ENCODE assay signal across 8 cellular contexts in the genomic region with DNA sequence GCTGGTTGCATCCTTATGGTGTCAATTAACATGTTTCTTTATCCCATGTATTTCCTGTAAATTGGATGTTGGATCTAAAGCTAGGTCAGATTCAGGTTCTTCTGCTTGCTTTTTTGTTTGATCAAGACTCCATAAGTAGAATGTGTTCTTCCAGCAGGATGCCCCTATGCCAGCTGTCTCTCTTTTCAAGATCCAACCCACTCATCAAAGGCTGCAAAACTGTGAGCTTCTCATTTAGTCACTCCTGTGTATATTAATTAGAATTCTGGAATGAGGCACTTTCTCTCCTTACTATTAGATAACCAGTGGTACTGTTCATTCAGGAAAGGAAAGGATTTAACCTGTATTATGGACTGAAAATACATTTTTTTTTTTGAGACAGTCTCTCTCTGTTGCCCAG. TPM values are rescaled to one million over a fixed set of nuclear protein-coding genes. Genes with fewer than 3 reads are reported as not detected.
"Had no signal": no experiment of that assay in that cellular context is flagged by ENCODE, and none has a peak within 500 bp of the region (broad histone marks: within the 10 kb centered on the region; RNA-seq: fewer than 3 reads in every experiment).

No MANE protein-coding gene starts in this region.

RNA-seq across cellular contexts. Expression of a gene that starts 38.2 kb away (rescaled TPM):
- total RNA-seq: fibroblast of villous mesenchyme had no signal
- polyA plus RNA-seq: esophagus, fibroblast of lung, foreskin keratinocyte, heart left ventricle, hepatocyte had no signal

RNA-seq across cellular contexts. Expression of a gene that starts 46.5 kb away (rescaled TPM):
- total RNA-seq: mononuclear cell had no signal
- polyA plus RNA-seq: immature natural killer cell had no signal
